ENCODE assay signal across 9 cellular contexts in genomic region chr3:194306109-194306686, GRCh38. TPM values are rescaled to one million over a fixed set of nuclear protein-coding genes. Genes with fewer than 3 reads are reported as not detected.
DNase-seq lines count a peak whose midpoint lies in the region; ATAC-seq and TF ChIP-seq lines count a peak whose summit lies in the region.
"Had no signal": no experiment of that assay in that cellular context is flagged by ENCODE, and none has a peak within 500 bp of the region (broad histone marks: within the 10 kb centered on the region; RNA-seq: fewer than 3 reads in every experiment).

No MANE protein-coding gene starts in this region.

- H3K27ac ChIP-seq in foreskin keratinocyte = no peak overlapping the region
- H3K27ac ChIP-seq: heart left ventricle had no signal

- in situ Hi-C loops in ACHN (cut with HindIII; ENCODE audit: low pct_ligation_motif_present, low pct_unique_long_range_greater_than_20kb, low sequenced_read_pairs) = loop anchor here (25.0 kb wide), 1 partner anchor 144 kb away; no protein-coding TSS in a partner anchor

- CTCF ChIA-PET in activated CD8-positive, alpha-beta memory T cell treated with anti-CD3 and anti-CD28 coated beads, Interleukin-2, amount 10 ng/mL, durations not matched to agents 7 days and 5 days (lab: Charles Lee) = interaction anchor here (1.0 to 4.3 kb wide), 3 partner anchors 10 to 165 kb away, joined by 3 to 38 read pairs (median 4); no protein-coding TSS in a partner anchor

- H3K27ac Mint-ChIP-seq in activated CD8-positive, alpha-beta memory T cell treated with anti-CD3 and anti-CD28 coated beads, Interleukin-2, amount 10 ng/mL, durations not matched to agents 7 days and 5 days = peak overlapping the region; percentile 88

- peak overlapping the region; percentile 10 for H3K4me3 Mint-ChIP-seq in activated CD8-positive, alpha-beta memory T cell treated with anti-CD3 and anti-CD28 coated beads, Interleukin-2, amount 10 ng/mL, durations not matched to agents 7 days and 5 days

- no peaks in the 10 kb centered on the region for H3K4me1 ChIP-seq in foreskin keratinocyte

- peaks cover 9% of the 10 kb centered on the region for H3K27me3 Mint-ChIP-seq in activated CD8-positive, alpha-beta memory T cell treated with anti-CD3 and anti-CD28 coated beads, Interleukin-2, amount 10 ng/mL, durations not matched to agents 7 days and 5 days

- TF ChIP-seq CTCF in foreskin keratinocyte (conservative IDR thresholded peaks at IDR 0.05) = no peak

- peak; percentile 86 for DNase-seq in activated CD8-positive, alpha-beta memory T cell treated with anti-CD3 and anti-CD28 coated beads, Interleukin-2, amount 10 ng/mL, durations not matched to agents 7 days and 5 days
- DNase-seq in activated CD8-positive, alpha-beta memory T cell treated with anti-CD3 and anti-CD28 coated beads for 24 hours = no peak
- DNase-seq in T-helper 2 cell (peak in 4 of 5 experiments; percentile 15 to 92 (median 38)), foreskin keratinocyte (no peak), NOMO-1 treated with dmso at 0.1 percent for 144 hours (lab: John Stamatoyannopoulos, UW; ENCODE audit: unreplicated experiment) (no peak), ACHN (no peak)

- H3K27me3 ChIP-seq in foreskin keratinocyte = peaks cover 8% of the 10 kb centered on the region

- peak; percentile 54 for ATAC-seq in activated CD8-positive, alpha-beta memory T cell treated with anti-CD3 and anti-CD28 coated beads, Interleukin-2, amount 10 ng/mL, durations not matched to agents 7 days and 5 days
- peak; percentile 31 for ATAC-seq in HG03135 (IDR thresholded peaks at IDR 0.05; ENCODE audit: unreplicated experiment)
- ATAC-seq in foreskin keratinocyte = peak; percentile 16
- ATAC-seq in HG03025 (IDR thresholded peaks at IDR 0.05; ENCODE audit: low FRiP score, unreplicated experiment) = no peak

- H3K9me3 Mint-ChIP-seq in activated CD8-positive, alpha-beta memory T cell treated with anti-CD3 and anti-CD28 coated beads, Interleukin-2, amount 10 ng/mL, durations not matched to agents 7 days and 5 days (ENCODE audit: low read depth) = peaks cover 3% of the 10 kb centered on the region

- H3K36me3 Mint-ChIP-seq in activated CD8-positive, alpha-beta memory T cell treated with anti-CD3 and anti-CD28 coated beads, Interleukin-2, amount 10 ng/mL, durations not matched to agents 7 days and 5 days = peaks cover 7% of the 10 kb centered on the region

- H3K4me1 Mint-ChIP-seq in activated CD8-positive, alpha-beta memory T cell treated with anti-CD3 and anti-CD28 coated beads, Interleukin-2, amount 10 ng/mL, durations not matched to agents 7 days and 5 days = peaks cover 57% of the 10 kb centered on the region

RNA-seq across cellular contexts. Expression of gene CPN2, which starts 44.9 kb away (rescaled TPM):
- not detected for total RNA-seq in activated CD8-positive, alpha-beta memory T cell treated with anti-CD3 and anti-CD28 coated beads, Interleukin-2, amount 10 ng/mL, durations not matched to agents 7 days and 5 days
- not detected in 2 replicates for total RNA-seq in foreskin keratinocyte
- polyA plus RNA-seq in foreskin keratinocyte = not detected in 2 replicates

Comparison
In these comparisons a context has a peak if more than half of its experiments do, and no peak if none do; other contexts are left out.
1. DNase-seq: peak in activated CD8-positive, alpha-beta memory T cell treated with anti-CD3 and anti-CD28 coated beads, Interleukin-2, amount 10 ng/mL, durations not matched to agents 7 days and 5 days (single experiment) and T-helper 2 cell (4 of 5); none in activated CD8-positive, alpha-beta memory T cell treated with anti-CD3 and anti-CD28 coated beads for 24 hours (single experiment), foreskin keratinocyte (0 of 2), NOMO-1 treated with dmso at 0.1 percent for 144 hours (single experiment) and ACHN (single experiment).